Comparison of ENCODE assay signal across 10 cellular contexts in genomic region chr7:132619967-132620366, GRCh38. TPM values are rescaled to one million over a fixed set of nuclear protein-coding genes. Genes with fewer than 3 reads are reported as not detected.
"Had no signal": no experiment of that assay in that cellular context is flagged by ENCODE, and none has a peak within 500 bp of the region (broad histone marks: within the 10 kb centered on the region; RNA-seq: fewer than 3 reads in every experiment).

No MANE protein-coding gene starts in this region.

- DNase-seq: GM23248, GOT3, H7, HFFc6, IMR-90, KBM-7 had no signal

- H2AFZ ChIP-seq: GM23248 had no signal

- H3K9me3 Mint-ChIP-seq: HFFc6 had no signal

- H3K4me1 ChIP-seq: HAP-1 had no signal

- H3K9me3 ChIP-seq: HAP-1 had no signal

- H3K27ac ChIP-seq: GM23248 had no signal

- H3K36me3 ChIP-seq: HAP-1 had no signal

- H3K27ac Mint-ChIP-seq: HFFc6 had no signal

- H3K4me3 ChIP-seq: GM23248, HAP-1 had no signal

- H3K4me3 Mint-ChIP-seq: HFFc6 had no signal

- H3K9ac ChIP-seq: GM23248 had no signal

- ATAC-seq: HCT116 had no signal

- FAIRE-seq: HTR-8/SVneo had no signal

RNA-seq across cellular contexts. Expression of gene PLXNA4, which starts 43.7 kb away (rescaled TPM):
- total RNA-seq: HT-29 had no signal
- polyA plus RNA-seq: GM23248 had no signal
